Comparison of ENCODE assay signal across 8 cellular contexts in genomic region chr9:109972026-109973005, GRCh38.
DNase-seq lines count a peak whose midpoint lies in the region; ATAC-seq and TF ChIP-seq lines count a peak whose summit lies in the region.

No MANE protein-coding gene starts in this region.

- in situ Hi-C loops in ACHN (cut with HindIII; ENCODE audit: low pct_ligation_motif_present, low pct_unique_long_range_greater_than_20kb, low sequenced_read_pairs) = no loop called here

- no peak overlapping the region for H3K4me3 ChIP-seq in BE2C (ENCODE audit: low read depth, low read length)

- DNase-seq in Kasumi-1 (lab: John Stamatoyannopoulos, UW) (peak; percentile 86 to 88), hippocampal formation (lab: John Stamatoyannopoulos, UW) (peak; percentile 11 to 26), ACHN (no peak), BE2C (no peak), HuH-7 (ENCODE audit: low spot score) (no peak)
- DNase-seq in effector CD8-positive, alpha-beta T cell (lab: John Stamatoyannopoulos, UW) = no peak

- peak; percentile 53 for ATAC-seq in GM18511 (IDR thresholded peaks at IDR 0.05; ENCODE audit: unreplicated experiment)
- peak; percentile 47 for ATAC-seq in GM21737 (IDR thresholded peaks at IDR 0.05; ENCODE audit: unreplicated experiment)

- H3K27me3 ChIP-seq in BE2C = no peaks in the 10 kb centered on the region

- H3K36me3 ChIP-seq in BE2C = no peaks in the 10 kb centered on the region

- H3K4me1 ChIP-seq in BE2C = no peaks in the 10 kb centered on the region

- no peaks in the 10 kb centered on the region for H3K9me3 ChIP-seq in BE2C

- no peak for TF ChIP-seq CTCF in BE2C (IDR thresholded peaks at IDR 0.05; ENCODE audit: low read depth, low read length)

Comparison
In these comparisons a context has a peak if more than half of its experiments do, and no peak if none do; other contexts are left out.
1. DNase-seq: peak in Kasumi-1 (2 of 2) and hippocampal formation (2 of 2); none in effector CD8-positive, alpha-beta T cell (single experiment), ACHN (single experiment), BE2C (single experiment) and HuH-7 (single experiment).